ENCODE assay signal across 22 cellular contexts in the genomic region with DNA sequence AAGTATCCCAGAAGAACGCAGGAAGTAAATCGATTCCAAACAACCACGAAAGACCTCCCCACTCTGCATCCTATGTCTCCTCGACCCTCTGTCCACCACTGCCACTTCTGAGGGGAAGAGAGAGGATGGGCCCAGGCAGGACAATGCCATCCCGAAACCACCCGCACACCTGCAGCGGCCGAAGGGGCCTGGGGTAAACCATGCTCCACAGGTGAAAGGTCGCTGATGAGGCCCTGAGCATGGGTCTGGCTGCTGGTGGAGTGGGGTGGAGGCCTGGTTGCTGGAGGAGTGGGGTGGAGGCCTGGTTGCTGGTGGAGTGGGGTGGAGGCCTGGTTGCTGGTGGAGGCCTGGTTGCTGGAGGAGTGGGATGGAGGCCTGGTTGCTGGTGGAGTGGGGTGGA.
"Had no signal": no experiment of that assay in that cellular context is flagged by ENCODE, and none has a peak within 500 bp of the region (broad histone marks: within the 10 kb centered on the region; RNA-seq: fewer than 3 reads in every experiment).

No MANE protein-coding gene starts in this region.

- H3K36me3 ChIP-seq: neural progenitor cell, SJSA1 had no signal

- H3K4me1 ChIP-seq: neural progenitor cell, SJSA1 had no signal

- H3K4me1 Mint-ChIP-seq: activated CD4-positive, alpha-beta memory T cell treated with anti-CD3 and anti-CD28 coated beads, Interleukin-2, amount 10 ng/mL, durations not matched to agents 7 days and 5 days; activated naive CD8-positive, alpha-beta T cell treated with anti-CD3 and anti-CD28 coated beads for 36 hours had no signal

- H3K27ac ChIP-seq: neural progenitor cell, right atrium auricular region, SJSA1 had no signal

- H3K9me3 ChIP-seq: esophagus muscularis mucosa, psoas muscle, right atrium auricular region, SJSA1, upper lobe of left lung had no signal

- H3K27me3 Mint-ChIP-seq: activated CD4-positive, alpha-beta memory T cell treated with anti-CD3 and anti-CD28 coated beads, Interleukin-2, amount 10 ng/mL, durations not matched to agents 7 days and 5 days; activated naive CD8-positive, alpha-beta T cell treated with anti-CD3 and anti-CD28 coated beads for 36 hours; central memory CD8-positive, alpha-beta T cell; naive B cell; stimulated activated memory B cell treated with anti-CD40 and anti-IgM and Interleukin-4, amounts not matched to agents 10 μg/mL and 1 μg/mL and 100 μg/mL, for 72 hours had no signal

- H3K27ac Mint-ChIP-seq: activated CD4-positive, alpha-beta memory T cell treated with anti-CD3 and anti-CD28 coated beads, Interleukin-2, amount 10 ng/mL, durations not matched to agents 7 days and 5 days; activated naive CD8-positive, alpha-beta T cell treated with anti-CD3 and anti-CD28 coated beads for 36 hours; activated T-helper 1 cell treated with anti-CD3 and anti-CD28 coated beads, Interleukin-12 subunit alpha, Interleukin-12 subunit beta, Interleukin-2, Interleukin-4 antibody, amounts not matched to agents 30 ng/mL and 10 ng/mL and 1 ng/mL, durations not matched to agents 14 hours and 24 hours and 36 hours; neural progenitor cell; stimulated activated memory B cell treated with anti-CD40 and anti-IgM and Interleukin-4, amounts not matched to agents 10 μg/mL and 1 μg/mL and 100 μg/mL, for 72 hours had no signal

- DNase-seq: activated CD4-positive, alpha-beta memory T cell treated with anti-CD3 and anti-CD28 coated beads, Interleukin-2, amount 10 ng/mL, durations not matched to agents 7 days and 5 days; activated CD4-positive, alpha-beta T cell treated with anti-CD3 and anti-CD28 coated beads for 48 hours; activated CD4-positive, CD25-positive, alpha-beta regulatory T cell; activated naive CD8-positive, alpha-beta T cell treated with anti-CD3 and anti-CD28 coated beads for 36 hours; effector memory CD4-positive, alpha-beta T cell; glutamatergic neuron; hippocampal formation; left cardiac atrium; mesendoderm; naive B cell; psoas muscle; stimulated activated CD4-positive, alpha-beta T cell treated with anti-CD3 and anti-CD28 coated beads, Interleukin-1b, Interleukin-23, amount 100 ng/mL, for 48 hours; T-helper 1 cell; T-helper 9 cell had no signal

- H3K4me3 ChIP-seq: esophagus muscularis mucosa, neural progenitor cell, psoas muscle, right atrium auricular region, SJSA1, upper lobe of left lung had no signal

- H3K9me3 Mint-ChIP-seq: activated CD4-positive, alpha-beta memory T cell treated with anti-CD3 and anti-CD28 coated beads, Interleukin-2, amount 10 ng/mL, durations not matched to agents 7 days and 5 days; activated naive CD8-positive, alpha-beta T cell treated with anti-CD3 and anti-CD28 coated beads for 36 hours; activated T-helper 1 cell treated with anti-CD3 and anti-CD28 coated beads, Interleukin-12 subunit alpha, Interleukin-12 subunit beta, Interleukin-2, Interleukin-4 antibody, amounts not matched to agents 30 ng/mL and 10 ng/mL and 1 ng/mL, durations not matched to agents 14 hours and 24 hours and 36 hours; central memory CD8-positive, alpha-beta T cell; naive B cell; neural progenitor cell; stimulated activated memory B cell treated with anti-CD40 and anti-IgM and Interleukin-4, amounts not matched to agents 10 μg/mL and 1 μg/mL and 100 μg/mL, for 72 hours had no signal

- H3K27me3 ChIP-seq: esophagus muscularis mucosa, neural progenitor cell, right atrium auricular region, SJSA1, upper lobe of left lung had no signal

- ATAC-seq: left cardiac atrium; psoas muscle; stimulated activated memory B cell treated with anti-CD40 and anti-IgM and Interleukin-4, amounts not matched to agents 10 μg/mL and 1 μg/mL and 100 μg/mL, for 72 hours had no signal

- H3K4me3 Mint-ChIP-seq: activated CD4-positive, alpha-beta memory T cell treated with anti-CD3 and anti-CD28 coated beads, Interleukin-2, amount 10 ng/mL, durations not matched to agents 7 days and 5 days; activated naive CD8-positive, alpha-beta T cell treated with anti-CD3 and anti-CD28 coated beads for 36 hours; activated T-helper 1 cell treated with anti-CD3 and anti-CD28 coated beads, Interleukin-12 subunit alpha, Interleukin-12 subunit beta, Interleukin-2, Interleukin-4 antibody, amounts not matched to agents 30 ng/mL and 10 ng/mL and 1 ng/mL, durations not matched to agents 14 hours and 24 hours and 36 hours; central memory CD8-positive, alpha-beta T cell; naive B cell; neural progenitor cell; stimulated activated memory B cell treated with anti-CD40 and anti-IgM and Interleukin-4, amounts not matched to agents 10 μg/mL and 1 μg/mL and 100 μg/mL, for 72 hours had no signal
